Comparison of ENCODE assay signal across 22 cellular contexts in genomic region chr3:11547498-11547897, GRCh38.
DNase-seq lines count a peak whose midpoint lies in the region; ATAC-seq, FAIRE-seq and TF ChIP-seq lines count a peak whose summit lies in the region.
"Had no signal": no experiment of that assay in that cellular context is flagged by ENCODE, and none has a peak within 500 bp of the region (broad histone marks: within the 10 kb centered on the region; RNA-seq: fewer than 3 reads in every experiment).

No MANE protein-coding gene starts in this region.

- H3K27me3 Mint-ChIP-seq in astrocyte (ENCODE audit: low read depth, unreplicated experiment), result no peaks in the 10 kb centered on the region
- H3K27me3 Mint-ChIP-seq: CD4-positive, alpha-beta memory T cell had no signal

- H2AFZ ChIP-seq in Karpas-422 (ENCODE audit: low read length) (no peak overlapping the region), astrocyte (ENCODE audit: low read depth, low read length) (no peak overlapping the region)

- H3K4me2 ChIP-seq in Karpas-422 (ENCODE audit: low read depth, low read length, poor library complexity, severe bottlenecking) (no peak overlapping the region), astrocyte (ENCODE audit: low read length) (no peak overlapping the region)
- H3K4me2 ChIP-seq: BLaER1, KMS-11 had no signal

- H3K4me1 ChIP-seq in Karpas-422 (ENCODE audit: low read length) (peaks cover 37% of the 10 kb centered on the region), astrocyte (ENCODE audit: insufficient read depth, low read length) (peaks cover 22% of the 10 kb centered on the region)
- H3K4me1 ChIP-seq: Caco-2 had no signal

- peaks cover 0 to 15% of the 10 kb centered on the region in 2 donors for H3K9me3 Mint-ChIP-seq in activated naive CD4-positive, alpha-beta T cell treated with anti-CD3 and anti-CD28 coated beads, Interleukin-2, amount 50 U/mL, for 72 hours
- H3K9me3 Mint-ChIP-seq in astrocyte (ENCODE audit: unreplicated experiment), result no peaks in the 10 kb centered on the region

- peak overlapping the region in 1 of 2 donors; percentile 70 for H3K27ac Mint-ChIP-seq in activated naive CD4-positive, alpha-beta T cell treated with anti-CD3 and anti-CD28 coated beads, Interleukin-2, amount 50 U/mL, for 72 hours
- H3K27ac Mint-ChIP-seq in astrocyte (ENCODE audit: unreplicated experiment), result no peak overlapping the region

- DNase-seq in activated naive CD4-positive, alpha-beta T cell treated with anti-CD3 and anti-CD28 coated beads, Interleukin-2, amount 50 U/mL, for 72 hours (ENCODE audit: low spot score in 2 of 2), result no peak
- no peak for DNase-seq in activated naive CD4-positive, alpha-beta T cell treated with anti-CD3 and anti-CD28 coated beads, Interleukin-2, amount 50 U/mL, for 16 hours
- no peak for DNase-seq in Karpas-422
- no peak for DNase-seq in astrocyte (ENCODE audit: low read depth)
- no peak for DNase-seq in NCI-H2171 (lab: John Stamatoyannopoulos, UW)
- DNase-seq: ACHN; Caco-2; CD4-positive, alpha-beta memory T cell; NCI-H1105 treated with DMSO at 0.1 percent for 48 hours; NCI-H2029 treated with DMSO at 0.1 percent for 48 hours; NCI-H2171 treated with DMSO at 0.1 percent for 48 hours; NCI-H524 treated with DMSO at 0.1 percent for 48 hours had no signal

- no peak for TF ChIP-seq CTCF in astrocyte (IDR thresholded peaks at IDR 0.05; ENCODE audit: insufficient read depth, low read depth, low read length)

- peaks cover 23% of the 10 kb centered on the region for H3K79me2 ChIP-seq in Karpas-422 (ENCODE audit: low read length)
- peaks cover 5% of the 10 kb centered on the region for H3K79me2 ChIP-seq in astrocyte (ENCODE audit: insufficient read depth, low read length)

- H3K4me3 Mint-ChIP-seq in astrocyte (ENCODE audit: unreplicated experiment), result no peak overlapping the region
- H3K4me3 Mint-ChIP-seq: CD4-positive, alpha-beta memory T cell had no signal

- H3K27ac ChIP-seq in Karpas-422 (ENCODE audit: low read length), result peak overlapping the region; percentile 38
- no peak overlapping the region for H3K27ac ChIP-seq in astrocyte (ENCODE audit: low read depth, low read length)
- H3K27ac ChIP-seq: HL-60, KMS-11, SJSA1 had no signal

- H4K20me1 ChIP-seq in Karpas-422 (ENCODE audit: insufficient read depth, low read depth, low read length) (no peaks in the 10 kb centered on the region), astrocyte (ENCODE audit: insufficient read depth, low read length) (no peaks in the 10 kb centered on the region)

- ATAC-seq in activated naive CD4-positive, alpha-beta T cell treated with anti-CD3 and anti-CD28 coated beads, Interleukin-2, amount 50 U/mL, for 72 hours, result peak; percentile 60 to 80
- ATAC-seq in GM21447 (IDR thresholded peaks at IDR 0.05; ENCODE audit: unreplicated experiment) (no peak), GM19463 (IDR thresholded peaks at IDR 0.05; ENCODE audit: unreplicated experiment) (no peak)
- ATAC-seq: HCT116 had no signal

- H3K36me3 Mint-ChIP-seq in activated naive CD4-positive, alpha-beta T cell treated with anti-CD3 and anti-CD28 coated beads, Interleukin-2, amount 50 U/mL, for 72 hours, result peaks cover 6 to 28% of the 10 kb centered on the region in 2 donors
- peaks cover 9% of the 10 kb centered on the region for H3K36me3 Mint-ChIP-seq in astrocyte (ENCODE audit: low read depth, unreplicated experiment)

- H3K4me3 ChIP-seq in Karpas-422 (ENCODE audit: low read length) (no peak overlapping the region), astrocyte (ENCODE audit: insufficient read depth, low read depth, low read length) (no peak overlapping the region)
- H3K4me3 ChIP-seq: BLaER1, SJSA1 had no signal

- no peaks in the 10 kb centered on the region for H3K9me2 ChIP-seq in Karpas-422 (replicated peaks; ENCODE audit: insufficient read depth, low read length)

- no peaks in the 10 kb centered on the region for H3K9me3 ChIP-seq in Karpas-422 (ENCODE audit: low read length)
- peaks cover 6% of the 10 kb centered on the region for H3K9me3 ChIP-seq in astrocyte (ENCODE audit: insufficient read depth, low read depth, low read length)
- H3K9me3 ChIP-seq: BLaER1, Caco-2, SJSA1 had no signal

- H3K4me1 Mint-ChIP-seq in astrocyte (ENCODE audit: low read depth, unreplicated experiment), result peaks cover 20% of the 10 kb centered on the region

- H3K9ac ChIP-seq in Karpas-422 (ENCODE audit: low read length) (no peak overlapping the region), astrocyte (ENCODE audit: low read length) (no peak overlapping the region)
- H3K9ac ChIP-seq: BLaER1, KMS-11 had no signal

- H3K36me3 ChIP-seq in Karpas-422 (ENCODE audit: insufficient read depth, low read length) (no peaks in the 10 kb centered on the region), astrocyte (ENCODE audit: insufficient read depth, low read length) (no peaks in the 10 kb centered on the region)

- FAIRE-seq in astrocyte (lab: Jason Lieb, UNC), result peak; percentile 64
- FAIRE-seq: GM12892, H1, RCC 7860 had no signal

- H3K27me3 ChIP-seq in Karpas-422 (ENCODE audit: low read length) (no peaks in the 10 kb centered on the region), astrocyte (ENCODE audit: insufficient read depth, low read length) (no peaks in the 10 kb centered on the region)
- H3K27me3 ChIP-seq: BLaER1, SJSA1 had no signal

Comparison
In these comparisons a context has a peak if more than half of its experiments do, and no peak if none do; other contexts are left out.
1. ATAC-seq: peak in activated naive CD4-positive, alpha-beta T cell treated with anti-CD3 and anti-CD28 coated beads, Interleukin-2, amount 50 U/mL, for 72 hours (2 of 2); none in GM21447 (single experiment) and GM19463 (single experiment).